Comparison of ENCODE assay signal across 18 cellular contexts in the genomic region with DNA sequence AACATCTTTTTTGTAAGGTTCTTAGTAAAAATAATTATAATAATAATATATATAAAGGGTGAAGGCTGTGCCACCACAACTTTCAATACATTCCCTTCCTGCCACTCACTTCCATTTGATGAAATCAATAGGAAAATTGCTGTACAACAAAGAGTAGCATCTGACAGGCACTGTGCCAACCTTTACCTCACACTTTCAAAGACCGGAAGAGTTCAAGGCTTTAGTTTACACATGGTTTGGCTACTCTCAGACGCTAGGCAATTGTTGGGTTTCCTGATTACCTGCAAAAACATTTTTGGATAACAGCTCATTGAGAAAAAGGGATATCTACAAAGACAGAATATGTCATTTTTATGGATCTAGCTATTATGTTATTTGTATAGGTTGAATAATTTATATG. TPM values are rescaled to one million over a fixed set of nuclear protein-coding genes. Genes with fewer than 3 reads are reported as not detected.
DNase-seq lines count a peak whose midpoint lies in the region; ATAC-seq and TF ChIP-seq lines count a peak whose summit lies in the region.
"Had no signal": no experiment of that assay in that cellular context is flagged by ENCODE, and none has a peak within 500 bp of the region (broad histone marks: within the 10 kb centered on the region; RNA-seq: fewer than 3 reads in every experiment).

No MANE protein-coding gene starts in this region.

- TF ChIP-seq POLR2A in Peyer's patch (IDR thresholded peaks at IDR 0.05): no peak

- TF ChIP-seq CTCF in Calu3 (IDR thresholded peaks at IDR 0.05; ENCODE audit: unreplicated experiment) (no peak), Peyer's patch (IDR thresholded peaks at IDR 0.05) (no peak)

- no TSS peak for BruUV-seq in Calu3 (replicated peaks; lab: Mats Ljungman, UMichigan)

- peaks cover 11% of the 10 kb centered on the region for H3K36me3 Mint-ChIP-seq in Calu3 (ENCODE audit: insufficient read depth, unreplicated experiment)
- H3K36me3 Mint-ChIP-seq: activated CD4-positive, alpha-beta memory T cell treated with anti-CD3 and anti-CD28 coated beads for 36 hours; natural killer cell treated with Interleukin-12 subunit alpha and Interleukin-12 subunit beta and Interleukin-15 and Interleukin-18, amount 100 ng/mL, for 72 hours had no signal

- no peaks in the 10 kb centered on the region for H3K36me3 ChIP-seq in Peyer's patch
- H3K36me3 ChIP-seq: cardiac muscle cell had no signal

- H3K4me3 ChIP-seq in Peyer's patch: no peak overlapping the region
- H3K4me3 ChIP-seq: cardiac muscle cell, GM23338 had no signal

- peak; percentile 34 for DNase-seq in Calu3
- peak; percentile 10 for DNase-seq in NCI-H1105 (lab: John Stamatoyannopoulos, UW)
- peak; percentile 9 for DNase-seq in NCI-H345 treated with DMSO at 0.1 percent for 48 hours (lab: John Stamatoyannopoulos, UW; ENCODE audit: unreplicated experiment)
- peak; percentile 90 for DNase-seq in dermis blood vessel endothelial cell
- no peak for DNase-seq in GM19238 (ENCODE audit: insufficient read length, low spot score)
- DNase-seq in hypothalamus (lab: John Stamatoyannopoulos, UW): no peak
- DNase-seq in Peyer's patch: no peak
- DNase-seq: activated CD4-positive, alpha-beta memory T cell treated with anti-CD3 and anti-CD28 coated beads for 36 hours; activated T-cell treated with anti-CD3 and anti-CD28 coated beads, Interleukin-2, amount 50 U/mL, for 72 hours; KG1; mesenchymal stem cell; NCI-H1694; stimulated activated CD4-positive, alpha-beta T cell treated with anti-CD3 and anti-CD28 coated beads, Interleukin-4, amount 100 ng/mL, for 24 hours; stimulated activated CD8-positive, alpha-beta memory T cell treated with anti-CD3 and anti-CD28 coated beads, Interleukin-4, amount 100 ng/mL, for 48 hours had no signal

- H3K4me3 Mint-ChIP-seq in Calu3 (ENCODE audit: low read depth, unreplicated experiment): no peak overlapping the region
- H3K4me3 Mint-ChIP-seq: activated CD4-positive, alpha-beta memory T cell treated with anti-CD3 and anti-CD28 coated beads for 36 hours; GM23338; natural killer cell treated with Interleukin-12 subunit alpha and Interleukin-12 subunit beta and Interleukin-15 and Interleukin-18, amount 100 ng/mL, for 72 hours had no signal

- CTCF ChIA-PET in Calu3 (lab: Charles Lee): no interaction called here

- no peak overlapping the region for H3K27ac Mint-ChIP-seq in Calu3 (ENCODE audit: unreplicated experiment)
- H3K27ac Mint-ChIP-seq: activated CD4-positive, alpha-beta memory T cell treated with anti-CD3 and anti-CD28 coated beads for 36 hours; activated T-cell treated with anti-CD3 and anti-CD28 coated beads, Interleukin-2, amount 50 U/mL, for 72 hours; GM23338; natural killer cell treated with Interleukin-12 subunit alpha and Interleukin-12 subunit beta and Interleukin-15 and Interleukin-18, amount 100 ng/mL, for 72 hours had no signal

- H3K4me1 Mint-ChIP-seq in Calu3 (ENCODE audit: low read depth, unreplicated experiment): peaks cover 15% of the 10 kb centered on the region

- no peak for ATAC-seq in HG02973 (IDR thresholded peaks at IDR 0.05; ENCODE audit: unreplicated experiment)
- ATAC-seq: activated T-cell treated with anti-CD3 and anti-CD28 coated beads, Interleukin-2, amount 50 U/mL, for 72 hours; GM23338; natural killer cell treated with Interleukin-12 subunit alpha and Interleukin-12 subunit beta and Interleukin-15 and Interleukin-18, amount 100 ng/mL, for 72 hours had no signal

- intact Hi-C loops in Calu3 (cut with micrococcal nuclease; ENCODE audit: unreplicated experiment): no loop called here

- H3K9me3 ChIP-seq in Peyer's patch: no peaks in the 10 kb centered on the region

- H3K4me1 ChIP-seq in Peyer's patch: peaks cover 0 to 10% (median 4%) of the 10 kb centered on the region in 4 donors

- no peaks in the 10 kb centered on the region for H3K27me3 Mint-ChIP-seq in Calu3 (ENCODE audit: unreplicated experiment)
- H3K27me3 Mint-ChIP-seq: activated CD4-positive, alpha-beta memory T cell treated with anti-CD3 and anti-CD28 coated beads for 36 hours; natural killer cell treated with Interleukin-12 subunit alpha and Interleukin-12 subunit beta and Interleukin-15 and Interleukin-18, amount 100 ng/mL, for 72 hours had no signal

- no peaks in the 10 kb centered on the region for H3K27me3 ChIP-seq in Peyer's patch
- H3K27me3 ChIP-seq: cardiac muscle cell had no signal

- H3K9me3 Mint-ChIP-seq in Calu3 (ENCODE audit: low read depth, unreplicated experiment): no peaks in the 10 kb centered on the region
- H3K9me3 Mint-ChIP-seq: activated CD4-positive, alpha-beta memory T cell treated with anti-CD3 and anti-CD28 coated beads for 36 hours; activated T-cell treated with anti-CD3 and anti-CD28 coated beads, Interleukin-2, amount 50 U/mL, for 72 hours; GM23338; natural killer cell treated with Interleukin-12 subunit alpha and Interleukin-12 subunit beta and Interleukin-15 and Interleukin-18, amount 100 ng/mL, for 72 hours had no signal

- no peak overlapping the region for H3K27ac ChIP-seq in Peyer's patch
- H3K27ac ChIP-seq: cardiac muscle cell had no signal

RNA-seq across cellular contexts. Expression of a gene that starts 5.5 kb away (rescaled TPM):
- total RNA-seq in Calu3 (2022) (12.1 and 16.1 TPM in 2 replicates), dermis blood vessel endothelial cell (4.3 and 7.7 TPM in 2 replicates), Peyer's patch (10 to 100 TPM; 23.0 to 30.8 (median 25.0) TPM)

RNA-seq across cellular contexts. Expression of a gene that starts 55.0 kb away (rescaled TPM):
- total RNA-seq in Calu3 (2022) (17.2 and 17.5 TPM in 2 replicates), dermis blood vessel endothelial cell (17.1 and 18.4 TPM in 2 replicates), Peyer's patch (10 to 100 TPM; 17.9 to 25.2 (median 19.9) TPM)

Comparison
In these comparisons a context has a peak if more than half of its experiments do, and no peak if none do; other contexts are left out.
1. DNase-seq: peak in Calu3 (single experiment), NCI-H1105 (single experiment), NCI-H345 treated with DMSO at 0.1 percent for 48 hours (single experiment) and dermis blood vessel endothelial cell (single experiment); none in GM19238 (single experiment), hypothalamus (0 of 51) and Peyer's patch (0 of 3).